Comparison of ENCODE assay signal across 30 cellular contexts in the genomic region with DNA sequence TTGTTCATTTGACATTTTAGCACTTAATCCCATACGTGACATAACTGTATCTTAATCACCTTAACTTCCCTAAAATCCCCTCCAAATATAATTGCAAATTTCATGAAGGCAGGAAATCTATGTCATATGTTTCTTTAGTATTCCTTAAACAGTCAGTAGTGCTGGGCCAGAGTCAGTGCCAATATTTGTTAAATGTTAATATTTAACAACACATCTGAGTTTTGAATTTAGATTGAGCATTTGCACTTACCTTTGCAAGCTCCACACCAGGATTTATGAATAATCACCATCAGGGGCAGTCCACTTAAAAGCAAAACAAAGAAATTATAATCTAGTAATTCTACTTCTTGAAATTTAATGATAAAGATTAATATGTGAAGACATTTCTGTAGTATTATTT. TPM values are rescaled to one million over a fixed set of nuclear protein-coding genes. Genes with fewer than 3 reads are reported as not detected.
"Had no signal": no experiment of that assay in that cellular context is flagged by ENCODE, and none has a peak within 500 bp of the region (broad histone marks: within the 10 kb centered on the region; RNA-seq: fewer than 3 reads in every experiment).

No MANE protein-coding gene starts in this region.

- H3K4me3 ChIP-seq: colonic mucosa, dorsolateral prefrontal cortex, gastrocnemius medialis, lower lobe of right lung, ovary, prostate gland, thoracic aorta, uterus had no signal

- H3K27ac Mint-ChIP-seq: activated CD4-positive, alpha-beta memory T cell treated with anti-CD3 and anti-CD28 coated beads, Interleukin-2, amount 10 ng/mL, durations not matched to agents 7 days and 5 days; activated CD4-positive, alpha-beta T cell treated with anti-CD3 and anti-CD28 coated beads, Interleukin-2, amount 10 ng/mL, durations not matched to agents 7 days and 5 days; activated T-helper 17 cell treated with anti-CD3 and anti-CD28 coated beads, Interleukin-2, amount 50 U/mL, for 72 hours; naive B cell; nephron progenitor cell; T-helper 1 cell treated with Interleukin-12 subunit alpha and Interleukin-12 subunit beta and Interleukin-4 antibody, amounts not matched to agents 30 μg/mL and 1 μg/mL, for 36 hours; type B pancreatic cell had no signal

- H3K9me3 ChIP-seq: colonic mucosa, gastrocnemius medialis, lower lobe of right lung, neutrophil, ovary, prostate gland, thoracic aorta, uterus had no signal

- ATAC-seq: activated T-cell treated with anti-CD3 and anti-CD28 coated beads, Interleukin-2, amount 50 U/mL, for 4 hours; activated T-helper 17 cell treated with anti-CD3 and anti-CD28 coated beads, Interleukin-2, amount 50 U/mL, for 72 hours; gastrocnemius medialis; lower lobe of right lung; stimulated activated naive CD8-positive, alpha-beta T cell treated with anti-CD3 and anti-CD28 coated beads, Interleukin-15, Interleukin-2, amounts not matched to agents 100 U/mL and 50 U/mL, for 24 hours had no signal

- DNase-seq: activated CD4-positive, alpha-beta memory T cell treated with anti-CD3 and anti-CD28 coated beads, Interleukin-2, amount 10 ng/mL, durations not matched to agents 7 days and 5 days; activated CD4-positive, alpha-beta T cell treated with anti-CD3 and anti-CD28 coated beads, Interleukin-2, amount 10 ng/mL, durations not matched to agents 7 days and 5 days; activated CD4-positive, CD25-positive, alpha-beta regulatory T cell treated with anti-CD3 and anti-CD28 coated beads, Interleukin-2, amount 50 U/mL, for 72 hours; activated gamma-delta T cell treated with Interleukin-2 at 50 U/mL for 16 hours; activated naive CD4-positive, alpha-beta T cell treated with anti-CD3 and anti-CD28 coated beads, Interleukin-2, amount 50 U/mL, for 16 hours; activated T-cell treated with anti-CD3 and anti-CD28 coated beads, Interleukin-2, amount 50 U/mL, for 4 hours; colonic mucosa; dorsolateral prefrontal cortex; effector memory CD4-positive, alpha-beta T cell; erythroblast; gastrocnemius medialis; hippocampal formation; kidney; lower lobe of right lung; mesendoderm; naive B cell; nephron progenitor cell; ovary; stimulated activated CD4-positive, alpha-beta T cell treated with anti-CD3 and anti-CD28 coated beads, Interleukin-15, amount 100 ng/mL, for 24 hours; stimulated activated naive CD8-positive, alpha-beta T cell treated with anti-CD3 and anti-CD28 coated beads, Interleukin-15, Interleukin-2, amounts not matched to agents 100 U/mL and 50 U/mL, for 24 hours; SW 1271; T-helper 9 cell; uterus had no signal

- H3K36me3 ChIP-seq: colonic mucosa, ovary, uterus had no signal

- FAIRE-seq: kidney, TTC549 had no signal

- H3K27me3 Mint-ChIP-seq: activated CD4-positive, alpha-beta memory T cell treated with anti-CD3 and anti-CD28 coated beads, Interleukin-2, amount 10 ng/mL, durations not matched to agents 7 days and 5 days; activated CD4-positive, alpha-beta T cell treated with anti-CD3 and anti-CD28 coated beads, Interleukin-2, amount 10 ng/mL, durations not matched to agents 7 days and 5 days; activated T-helper 17 cell treated with anti-CD3 and anti-CD28 coated beads, Interleukin-2, amount 50 U/mL, for 72 hours; naive B cell; type B pancreatic cell had no signal

- H3K9me3 Mint-ChIP-seq: activated CD4-positive, alpha-beta memory T cell treated with anti-CD3 and anti-CD28 coated beads, Interleukin-2, amount 10 ng/mL, durations not matched to agents 7 days and 5 days; activated CD4-positive, alpha-beta T cell treated with anti-CD3 and anti-CD28 coated beads, Interleukin-2, amount 10 ng/mL, durations not matched to agents 7 days and 5 days; activated T-cell treated with anti-CD3 and anti-CD28 coated beads, Interleukin-2, amount 50 U/mL, for 4 hours; activated T-helper 17 cell treated with anti-CD3 and anti-CD28 coated beads, Interleukin-2, amount 50 U/mL, for 72 hours; naive B cell; nephron progenitor cell; T-helper 1 cell treated with Interleukin-12 subunit alpha and Interleukin-12 subunit beta and Interleukin-4 antibody, amounts not matched to agents 30 μg/mL and 1 μg/mL, for 36 hours; type B pancreatic cell had no signal

- H3K4me3 Mint-ChIP-seq: activated CD4-positive, alpha-beta memory T cell treated with anti-CD3 and anti-CD28 coated beads, Interleukin-2, amount 10 ng/mL, durations not matched to agents 7 days and 5 days; activated CD4-positive, alpha-beta T cell treated with anti-CD3 and anti-CD28 coated beads, Interleukin-2, amount 10 ng/mL, durations not matched to agents 7 days and 5 days; activated T-cell treated with anti-CD3 and anti-CD28 coated beads, Interleukin-2, amount 50 U/mL, for 4 hours; activated T-helper 17 cell treated with anti-CD3 and anti-CD28 coated beads, Interleukin-2, amount 50 U/mL, for 72 hours; naive B cell; nephron progenitor cell; T-helper 1 cell treated with Interleukin-12 subunit alpha and Interleukin-12 subunit beta and Interleukin-4 antibody, amounts not matched to agents 30 μg/mL and 1 μg/mL, for 36 hours; type B pancreatic cell had no signal

- H3K27ac ChIP-seq: colonic mucosa, dorsolateral prefrontal cortex, gastrocnemius medialis, lower lobe of right lung, neutrophil, ovary, prostate gland, thoracic aorta, uterus had no signal

- H3K27me3 ChIP-seq: colonic mucosa, dorsolateral prefrontal cortex, gastrocnemius medialis, neutrophil, ovary, uterus had no signal

RNA-seq across cellular contexts. Expression of gene RAB3B, which starts 37.8 kb away (rescaled TPM):
- total RNA-seq: thoracic aorta had no signal
